In the genomic region with DNA sequence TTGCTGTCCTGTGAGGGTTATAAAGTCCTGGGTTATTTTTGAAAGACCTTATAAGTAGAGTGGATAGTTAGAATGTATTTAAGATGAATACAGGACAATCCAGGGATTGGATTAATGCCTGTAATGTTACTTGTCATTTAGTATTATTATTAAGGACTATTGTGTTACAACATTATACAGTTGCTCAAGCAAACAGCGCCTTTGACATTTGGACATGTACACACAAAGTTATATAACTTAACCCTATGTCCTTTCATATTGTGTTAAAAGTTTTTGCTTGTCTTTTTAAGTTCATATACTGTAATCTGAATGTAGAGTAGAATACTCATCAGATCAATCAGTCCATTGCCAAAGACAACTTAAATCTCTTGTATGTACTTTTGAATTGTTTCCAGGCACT, we compare ENCODE assay signal across 17 cellular contexts. TPM values are rescaled to one million over a fixed set of nuclear protein-coding genes. Genes with fewer than 3 reads are reported as not detected.
"Had no signal": no experiment of that assay in that cellular context is flagged by ENCODE, and none has a peak within 500 bp of the region (broad histone marks: within the 10 kb centered on the region; RNA-seq: fewer than 3 reads in every experiment).

No MANE protein-coding gene starts in this region.

- DNase-seq: activated CD4-positive, alpha-beta T cell treated with anti-CD3 and anti-CD28 coated beads for 1 hour; activated CD4-positive, alpha-beta T cell treated with anti-CD3 and anti-CD28 coated beads, Interleukin-2, amount 50 U/mL, for 48 hours; activated CD8-positive, alpha-beta memory T cell treated with anti-CD3 and anti-CD28 coated beads, Interleukin-2, amount 10 ng/mL, durations not matched to agents 7 days and 5 days; activated effector memory CD4-positive, alpha-beta T cell treated with anti-CD3 and anti-CD28 coated beads, Interleukin-2, amount 50 U/mL, for 16 hours; activated T-cell treated with anti-CD3 and anti-CD28 coated beads, Interleukin-2, amount 50 U/mL, for 24 hours; amygdala; hypothalamus; naive thymus-derived CD8-positive, alpha-beta T cell; retina; spleen; stimulated activated CD4-positive, alpha-beta T cell treated with anti-CD3 and anti-CD28 coated beads, Interleukin-2, amount 100 ng/mL, for 24 hours; stimulated activated naive B cell treated with anti-CD40 and anti-IgM and Interleukin-4, amounts not matched to agents 10 μg/mL and 1 μg/mL and 100 μg/mL, for 72 hours; substantia nigra; T-cell; T1000; trophoblast cell had no signal

- H3K36me3 ChIP-seq: SJSA1, spleen had no signal

- H3K4me3 ChIP-seq: SJSA1, spleen had no signal

- H3K27ac ChIP-seq: SJSA1, spleen had no signal

- H3K9me3 ChIP-seq: SJSA1, spleen had no signal

- ATAC-seq: activated CD8-positive, alpha-beta memory T cell treated with anti-CD3 and anti-CD28 coated beads, Interleukin-2, amount 10 ng/mL, durations not matched to agents 7 days and 5 days; naive thymus-derived CD8-positive, alpha-beta T cell; stimulated activated naive B cell treated with anti-CD40 and anti-IgM and Interleukin-4, amounts not matched to agents 10 μg/mL and 1 μg/mL and 100 μg/mL, for 72 hours; T-cell had no signal

RNA-seq across cellular contexts. Expression of a gene that starts 2.0 kb away (rescaled TPM):
- total RNA-seq: activated CD8-positive, alpha-beta memory T cell treated with anti-CD3 and anti-CD28 coated beads, Interleukin-2, amount 10 ng/mL, durations not matched to agents 7 days and 5 days; naive thymus-derived CD8-positive, alpha-beta T cell had no signal
- polyA plus RNA-seq: naive thymus-derived CD8-positive, alpha-beta T cell had no signal
